ENCODE assay signal across 11 cellular contexts in genomic region chr4:82785248-82786003, GRCh38. TPM values are rescaled to one million over a fixed set of nuclear protein-coding genes. Genes with fewer than 3 reads are reported as not detected.
DNase-seq lines count a peak whose midpoint lies in the region; ATAC-seq, FAIRE-seq and TF ChIP-seq lines count a peak whose summit lies in the region.
"Had no signal": no experiment of that assay in that cellular context is flagged by ENCODE, and none has a peak within 500 bp of the region (broad histone marks: within the 10 kb centered on the region; RNA-seq: fewer than 3 reads in every experiment).

No MANE protein-coding gene starts in this region.

- peak overlapping the region in 1 of 4 experiments; percentile 15; a peak in 1 of 8 replicates for H3K4me3 ChIP-seq in H1 (ENCODE audit: extremely low read depth in 1 of 4, insufficient read depth in 2 of 4, low read depth in 3 of 4, low read length in 4 of 4)

- no peak overlapping the region for H2AFZ ChIP-seq in H1 (ENCODE audit: low read length)

- no peaks in the 10 kb centered on the region for H3K79me1 ChIP-seq in H1 (ENCODE audit: low read depth, low read length)

- H3K9me3 ChIP-seq in H1 (ENCODE audit: insufficient read depth in 2 of 2, low read depth in 1 of 2, low read length in 1 of 2): peaks cover 5 to 10% of the 10 kb centered on the region in 2 experiments; a peak in 1 of 4 replicates

- H4K20me1 ChIP-seq in H1 (replicated peaks in 1 of 2; ENCODE audit: control insufficient read depth in 1 of 2, insufficient read depth in 2 of 2, low read length in 2 of 2): peaks cover 11 to 31% of the 10 kb centered on the region in 2 experiments

- TF ChIP-seq EP300 in H1 (IDR thresholded peaks at IDR 0.05; ENCODE audit: borderline replicate concordance in 1 of 2, low read depth in 2 of 2, low read length in 2 of 2): no peak

- no peak overlapping the region for H2AK5ac ChIP-seq in H1 (ENCODE audit: low read depth, low read length)

- no peak overlapping the region for H4K91ac ChIP-seq in H1 (replicated peaks; ENCODE audit: insufficient read length, low read length)

- no peak overlapping the region for H3K9ac ChIP-seq in H1 (replicated peaks in 1 of 4; ENCODE audit: extremely low read depth in 1 of 4, low read depth in 3 of 4, low read length in 3 of 4)

- no peaks in the 10 kb centered on the region for H3K23me2 ChIP-seq in H1 (ENCODE audit: low read depth, low read length)

- TF ChIP-seq CTCF in H1 (IDR thresholded peaks at IDR 0.05; ENCODE audit: control extremely low read depth in 1 of 3, insufficient read depth in 1 of 3, low read depth in 1 of 3, low read length in 3 of 3) (no peak), nephron (IDR thresholded peaks at IDR 0.05; ENCODE audit: unreplicated experiment in 3 of 3) (no peak)

- no peak overlapping the region for H4K8ac ChIP-seq in H1 (ENCODE audit: extremely low read depth, insufficient read depth, low read length)

- H2BK120ac ChIP-seq in H1 (replicated peaks; ENCODE audit: low read depth, low read length): no peak overlapping the region

- no peak overlapping the region for H3K56ac ChIP-seq in H1 (replicated peaks; ENCODE audit: insufficient read length, low read depth, low read length)

- H3K14ac ChIP-seq in H1 (ENCODE audit: insufficient read length): no peak overlapping the region

- CTCF ChIA-PET in H1 (lab: Charles Lee; ENCODE audit: partially characterized antibody): interaction anchor here (0.6 to 3.5 kb wide), 9 partner anchors 10 to 1965 kb away, joined by 3 to 16 read pairs (median 5); partner anchors contain the start of gene SCD5

- TF ChIP-seq POLR2A in H1 (IDR thresholded peaks at IDR 0.05; ENCODE audit: control extremely low read depth in 1 of 2, low read depth in 2 of 2, low read length in 2 of 2): no peak

- H2BK15ac ChIP-seq in H1 (ENCODE audit: low read length): no peak overlapping the region

- FAIRE-seq in H1 (lab: Jason Lieb, UNC): peak; percentile 42
- FAIRE-seq: colon, GM18507 had no signal

- H3K79me2 ChIP-seq in H1 (ENCODE audit: control insufficient read depth in 1 of 2, insufficient read depth in 2 of 2, low read length in 2 of 2): no peaks in the 10 kb centered on the region

- peaks cover 0 to 6% (median 0%) of the 10 kb centered on the region in 4 experiments; a peak in 1 of 8 replicates for H3K36me3 ChIP-seq in H1 (ENCODE audit: control insufficient read depth in 2 of 4, insufficient read depth in 4 of 4, low read length in 3 of 4)

- no peak overlapping the region for H3K4ac ChIP-seq in H1 (replicated peaks; ENCODE audit: insufficient read length, low read depth, low read length)

- no peak overlapping the region for H3K27ac ChIP-seq in H1 (ENCODE audit: low read depth, low read length)
- H3K27ac ChIP-seq: HL-60 had no signal

- peaks cover 73% of the 10 kb centered on the region for H3K4me1 Mint-ChIP-seq in nephron

- no peak for ATAC-seq in HG02588 (IDR thresholded peaks at IDR 0.05; ENCODE audit: unreplicated experiment)

- no peak overlapping the region for H2BK5ac ChIP-seq in H1 (ENCODE audit: low read depth, low read length)

- no peak overlapping the region for H4K5ac ChIP-seq in H1 (ENCODE audit: insufficient read length, low read depth, low read length)

- no peaks in the 10 kb centered on the region for H3K36me3 Mint-ChIP-seq in nephron (ENCODE audit: low read depth)

- peak overlapping the region; percentile 69 to 84 (median 82) for H3K27ac Mint-ChIP-seq in nephron

- no peak overlapping the region for H3K23ac ChIP-seq in H1 (ENCODE audit: insufficient read length)

- no peak overlapping the region for H2BK12ac ChIP-seq in H1 (ENCODE audit: low read depth, low read length)

- peaks cover 0 to 13% (median 3%) of the 10 kb centered on the region in 4 experiments; a peak in 4 of 7 replicates for H3K4me1 ChIP-seq in H1 (replicated peaks in 1 of 4; ENCODE audit: control insufficient read depth in 3 of 4, insufficient read depth in 4 of 4, low read length in 3 of 4)

- WGBS in H1 (ENCODE audit: extremely low coverage in 1 of 2, insufficient coverage in 1 of 2, insufficient read length in 1 of 2, insufficient replicate concordance in 2 of 2, low coverage in 1 of 2, low lambda C conversion rate in 2 of 2, missing lambda C conversion rate in 1 of 2), 2 experiments: 25% methylated on average over 7 of the region's 7 CpGs; no CpG with 5 or more reads in 1 of the 2 experiments

- H3K27me3 ChIP-seq in H1 (replicated peaks in 1 of 4; ENCODE audit: control insufficient read depth in 3 of 4, extremely low read depth in 1 of 4, insufficient read depth in 3 of 4, low read length in 3 of 4): peaks cover 64 to 93% (median 88%) of the 10 kb centered on the region in 4 experiments

- no peaks in the 10 kb centered on the region for H3K9me3 Mint-ChIP-seq in nephron

- H3K4me3 Mint-ChIP-seq in nephron: peak overlapping the region in 2 of 3 experiments; percentile 44 to 49

- no peak overlapping the region for H3K18ac ChIP-seq in H1 (ENCODE audit: extremely low read depth, low read length)

- H3K27me3 Mint-ChIP-seq in nephron (ENCODE audit: low read depth): peaks cover 3% of the 10 kb centered on the region

- TF ChIP-seq RAD21 in H1 (IDR thresholded peaks at IDR 0.05 in 1 of 2, conservative IDR thresholded peaks at IDR 0.05 in 1 of 2; ENCODE audit: low read depth in 2 of 2, low read length in 2 of 2): no peak

- peak overlapping the region; percentile 26 to 39; a peak in 2 of 4 replicates for H3K4me2 ChIP-seq in H1 (ENCODE audit: insufficient read depth in 1 of 2, low read depth in 2 of 2, low read length in 2 of 2)

- no peak overlapping the region for H2BK20ac ChIP-seq in H1 (ENCODE audit: low read length)

- POLR2A ChIA-PET in H1 (lab: Charles Lee; ENCODE audit: partially characterized antibody): interaction anchor here (0.6 to 1.5 kb wide), 5 partner anchors 12 to 42 kb away, joined by 3 to 5 read pairs (median 3); partner anchors contain the start of gene SCD5

- DNase-seq in EH (ENCODE audit: low read depth): peak; percentile 95
- peak; percentile 2 for DNase-seq in NCI-H2081 treated with DMSO at 0.1 percent for 48 hours (lab: John Stamatoyannopoulos, UW)
- no peak for DNase-seq in H1 (ENCODE audit: low read depth in 1 of 2, low spot score in 2 of 2)
- DNase-seq in inferior parietal cortex (ENCODE audit: extremely low spot score): no peak
- DNase-seq in cerebellum (ENCODE audit: low spot score): no peak
- no peak for DNase-seq in GOT3 (lab: John Stamatoyannopoulos, UW)

TF ChIP-seq in H1, 55 proteins besides CTCF, POLR2A, EP300 and RAD21:
- TF ChIP-seq POU5F1 (IDR thresholded peaks at IDR 0.05; ENCODE audit: low read depth, low read length) (no peak), TAF7 (optimal IDR thresholded peaks at IDR 0.05; ENCODE audit: borderline replicate concordance, low read depth, low read length) (no peak), KDM1A (IDR thresholded peaks at IDR 0.05; ENCODE audit: borderline replicate concordance, low read length) (no peak), EZH2 (IDR thresholded peaks at IDR 0.05; ENCODE audit: low read depth, low read length, severe bottlenecking) (no peak), SP4 (IDR thresholded peaks at IDR 0.05; ENCODE audit: low read length) (no peak), SP1 (IDR thresholded peaks at IDR 0.05; ENCODE audit: low read depth, low read length) (no peak), SUZ12 (IDR thresholded peaks at IDR 0.05; ENCODE audit: low read length) (0 out of 2 replicates have a peak, but pooled peaks have one; percentile 5), HDAC6 (IDR thresholded peaks at IDR 0.05; ENCODE audit: low read depth, low read length) (no peak), RBBP5 (IDR thresholded peaks at IDR 0.05; ENCODE audit: borderline replicate concordance, low read depth, low read length) (no peak)

RNA-seq across cellular contexts. Expression of gene SCD5, which starts 13.2 kb away (rescaled TPM):
- 0.88 and 1.2 TPM in 2 replicates for total RNA-seq in H1 (2021; fragmentation: NEBNext Ultra II Directional; extraction: Animal tissue kit (Norgen Biotek cat#: 25700))
- polyA plus RNA-seq in H1 (2011; rRNA removed): 0.92 and 1.1 TPM in 2 replicates
- polyA plus RNA-seq in H1 (2011; cell fraction: cytosol; rRNA removed): 0.89 TPM
- 0.61 TPM for polyA plus RNA-seq in H1 (2011; cell fraction: nucleus; rRNA removed)
- polyA plus RNA-seq in H1 (2012, experiment 1 of 2): 0.59 to 0.92 TPM (median 0.76 TPM) in 4 replicates
- polyA plus RNA-seq in H1 (2012, experiment 2 of 2): 0.52 TPM
- 0.89 TPM for polyA plus RNA-seq in H1 (2013, experiment 1 of 2)
- polyA plus RNA-seq in H1 (2013, experiment 2 of 2): 0.88 TPM
- polyA minus RNA-seq in H1 (2011; rRNA and poly(A)+ RNA removed): 0.63 and 1.0 TPM in 2 replicates
- polyA minus RNA-seq in H1 (2011; cell fraction: cytosol; rRNA and poly(A)+ RNA removed): 0.66 TPM
- 0.90 TPM for polyA minus RNA-seq in H1 (2011; cell fraction: nucleus; rRNA and poly(A)+ RNA removed)
- total RNA-seq in cerebellum: 134 TPM

Comparison
In these comparisons a context has a peak if more than half of its experiments do, and no peak if none do; other contexts are left out.
1. DNase-seq: peak in EH (single experiment) and NCI-H2081 treated with DMSO at 0.1 percent for 48 hours (single experiment); none in H1 (0 of 2), inferior parietal cortex (single experiment), cerebellum (single experiment) and GOT3 (single experiment).
2. RNA of gene SCD5, which starts 13.2 kb away (total RNA-seq): 134 TPM in cerebellum (single experiment); 0.88 to 1.2 TPM in H1; every median in the first group is over 10 times any median in the second.